In genomic region chr10:69579661-69580060, GRCh38 we compare ENCODE assay signal across 2 cellular contexts.
TF ChIP-seq lines count a peak whose summit lies in the region.

No MANE protein-coding gene starts in this region.

TF ChIP-seq in GM23338, 12 proteins besides CTCF, POLR2A, EP300 and RAD21:
- TF ChIP-seq, protein P1, sequence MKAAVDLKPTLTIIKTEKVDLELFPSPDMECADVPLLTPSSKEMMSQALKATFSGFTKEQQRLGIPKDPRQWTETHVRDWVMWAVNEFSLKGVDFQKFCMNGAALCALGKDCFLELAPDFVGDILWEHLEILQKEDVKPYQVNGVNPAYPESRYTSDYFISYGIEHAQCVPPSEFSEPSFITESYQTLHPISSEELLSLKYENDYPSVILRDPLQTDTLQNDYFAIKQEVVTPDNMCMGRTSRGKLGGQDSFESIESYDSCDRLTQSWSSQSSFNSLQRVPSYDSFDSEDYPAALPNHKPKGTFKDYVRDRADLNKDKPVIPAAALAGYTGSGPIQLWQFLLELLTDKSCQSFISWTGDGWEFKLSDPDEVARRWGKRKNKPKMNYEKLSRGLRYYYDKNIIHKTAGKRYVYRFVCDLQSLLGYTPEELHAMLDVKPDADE (IDR thresholded peaks at IDR 0.05), result no peak
- TF ChIP-seq EZH2 (IDR thresholded peaks at IDR 0.05; ENCODE audit: low read depth, unreplicated experiment), result peak; percentile 66
TF ChIP-seq in GM23338: peak in this region for 1.

TF ChIP-seq in H1, 55 proteins besides CTCF, POLR2A, EP300 and RAD21:
- TF ChIP-seq TAF1 (IDR thresholded peaks at IDR 0.05; ENCODE audit: low read depth, low read length) (no peak), RNF2 (IDR thresholded peaks at IDR 0.05; ENCODE audit: borderline replicate concordance, low read depth, low read length, missing control alignments, poor library complexity, severe bottlenecking) (peak; percentile 31)
TF ChIP-seq in H1: peak in this region for 1.
